ENCODE assay signal across 1 cellular context in the genomic region with DNA sequence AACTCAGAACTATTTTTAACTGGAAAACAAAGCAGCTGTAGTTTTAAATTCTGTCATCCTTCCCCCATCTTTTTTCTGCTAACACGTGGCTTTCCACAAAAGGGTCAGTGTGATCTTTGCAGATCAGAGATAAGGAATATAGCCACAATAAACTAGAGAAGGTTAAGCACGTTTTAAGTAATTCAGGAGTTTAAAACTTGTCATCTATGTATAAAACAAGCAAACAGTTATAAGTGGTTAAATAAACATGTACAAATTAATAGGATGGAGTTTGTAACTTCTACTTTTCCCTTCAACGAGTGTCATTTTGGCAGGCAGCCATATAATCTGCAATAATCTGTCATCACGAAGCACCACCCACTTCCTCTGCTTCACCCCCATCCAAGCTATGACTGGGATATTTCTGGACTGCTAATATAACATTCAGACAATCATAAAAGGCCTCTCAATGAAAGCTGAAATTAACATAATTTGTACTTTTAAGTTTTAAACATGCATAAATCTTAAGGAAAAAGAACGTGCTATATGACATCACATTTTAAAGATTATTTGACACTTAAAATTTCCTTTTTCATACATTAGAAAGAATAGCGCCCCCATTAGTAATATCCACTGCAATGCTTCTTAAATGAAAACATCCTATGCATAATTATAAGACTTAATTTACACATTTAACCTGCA.
TF ChIP-seq lines count a peak whose summit lies in the region.

No MANE protein-coding gene starts in this region.

TF ChIP-seq in K562, 482 proteins besides CTCF, POLR2A, EP300 and RAD21 (continued from another document and continues in another):
- TF ChIP-seq, protein P1, sequence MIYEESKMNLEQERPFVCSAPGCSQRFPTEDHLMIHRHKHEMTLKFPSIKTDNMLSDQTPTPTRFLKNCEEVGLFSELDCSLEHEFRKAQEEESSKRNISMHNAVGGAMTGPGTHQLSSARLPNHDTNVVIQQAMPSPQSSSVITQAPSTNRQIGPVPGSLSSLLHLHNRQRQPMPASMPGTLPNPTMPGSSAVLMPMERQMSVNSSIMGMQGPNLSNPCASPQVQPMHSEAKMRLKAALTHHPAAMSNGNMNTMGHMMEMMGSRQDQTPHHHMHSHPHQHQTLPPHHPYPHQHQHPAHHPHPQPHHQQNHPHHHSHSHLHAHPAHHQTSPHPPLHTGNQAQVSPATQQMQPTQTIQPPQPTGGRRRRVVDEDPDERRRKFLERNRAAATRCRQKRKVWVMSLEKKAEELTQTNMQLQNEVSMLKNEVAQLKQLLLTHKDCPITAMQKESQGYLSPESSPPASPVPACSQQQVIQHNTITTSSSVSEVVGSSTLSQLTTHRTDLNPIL (CRISPR knock-in tag; IDR thresholded peaks at IDR 0.05): no peak
- TF ChIP-seq SPI1 (IDR thresholded peaks at IDR 0.05; ENCODE audit: borderline replicate concordance, low read depth, low read length) (peak; percentile 95), MCM7 (IDR thresholded peaks at IDR 0.05) (0 out of 4 replicates have a peak, but pooled peaks of 1 of the 2 experiments have one; percentile 16), POLR2B (IDR thresholded peaks at IDR 0.05; ENCODE audit: low read depth, partially characterized antibody) (no peak), TCF7 (IDR thresholded peaks at IDR 0.05; ENCODE audit: borderline replicate concordance) (no peak), RREB1 (CRISPR knock-in tag; IDR thresholded peaks at IDR 0.05) (no peak), ZNF24 (IDR thresholded peaks at IDR 0.05) (no peak), ZNF512 (tag; IDR thresholded peaks at IDR 0.05) (no peak), L3MBTL2 (IDR thresholded peaks at IDR 0.05) (peak; percentile 85), TFAP4 (CRISPR knock-in tag; IDR thresholded peaks at IDR 0.05; ENCODE audit: borderline replicate concordance) (no peak), ID3 (CRISPR knock-in tag; IDR thresholded peaks at IDR 0.05) (no peak), ID3 (tag; IDR thresholded peaks at IDR 0.05) (0 out of 2 replicates have a peak, but pooled peaks have one; percentile 48), BMI1 (IDR thresholded peaks at IDR 0.05; ENCODE audit: low read length) (no peak), MEF2A (IDR thresholded peaks at IDR 0.05; ENCODE audit: control insufficient read depth, low read depth, low read length) (peak; percentile 70), ZNF217 (CRISPR knock-in tag; IDR thresholded peaks at IDR 0.05) (no peak), CREB3 (tag; conservative IDR thresholded peaks at IDR 0.05; ENCODE audit: low read depth) (no peak; the same call in 1 of the 2 replicates), ESRRB (CRISPR knock-in tag; IDR thresholded peaks at IDR 0.05; ENCODE audit: borderline replicate concordance) (no peak), TEAD1 (CRISPR knock-in tag; IDR thresholded peaks at IDR 0.05) (no peak), ARNT (IDR thresholded peaks at IDR 0.05) (peak in 1 of 2 experiments; percentile 85; a peak in 1 of 4 replicates), SOX6 (IDR thresholded peaks at IDR 0.05) (peak; percentile 67; the same call in 1 of the 2 replicates), ZNF197 (CRISPR knock-in tag; IDR thresholded peaks at IDR 0.05; ENCODE audit: low read depth) (no peak; the same call in 1 of the 2 replicates), ILK (tag; IDR thresholded peaks at IDR 0.05; ENCODE audit: borderline replicate concordance, low read depth) (no peak), SMAD2 (IDR thresholded peaks at IDR 0.05; ENCODE audit: low read depth, low read length) (no peak), NFE2 (IDR thresholded peaks at IDR 0.05; ENCODE audit: low read depth) (peak; percentile 66), FOXM1 (IDR thresholded peaks at IDR 0.05; ENCODE audit: low read depth) (peak; percentile 35; the same call in 1 of the 2 replicates), FOXM1 (CRISPR knock-in tag; IDR thresholded peaks at IDR 0.05; ENCODE audit: low read depth) (no peak), CBX8 (IDR thresholded peaks at IDR 0.05; ENCODE audit: borderline replicate concordance, extremely low read depth, low read depth, low read length, poor library complexity, severe bottlenecking) (no peak), ILF3 (IDR thresholded peaks at IDR 0.05; ENCODE audit: borderline replicate concordance) (no peak), ATF4 (CRISPR knock-in tag; IDR thresholded peaks at IDR 0.05) (no peak), BACH1 (tag; IDR thresholded peaks at IDR 0.05) (peak; percentile 47; the same call in 1 of the 2 replicates)
- TF ChIP-seq, protein P2, sequence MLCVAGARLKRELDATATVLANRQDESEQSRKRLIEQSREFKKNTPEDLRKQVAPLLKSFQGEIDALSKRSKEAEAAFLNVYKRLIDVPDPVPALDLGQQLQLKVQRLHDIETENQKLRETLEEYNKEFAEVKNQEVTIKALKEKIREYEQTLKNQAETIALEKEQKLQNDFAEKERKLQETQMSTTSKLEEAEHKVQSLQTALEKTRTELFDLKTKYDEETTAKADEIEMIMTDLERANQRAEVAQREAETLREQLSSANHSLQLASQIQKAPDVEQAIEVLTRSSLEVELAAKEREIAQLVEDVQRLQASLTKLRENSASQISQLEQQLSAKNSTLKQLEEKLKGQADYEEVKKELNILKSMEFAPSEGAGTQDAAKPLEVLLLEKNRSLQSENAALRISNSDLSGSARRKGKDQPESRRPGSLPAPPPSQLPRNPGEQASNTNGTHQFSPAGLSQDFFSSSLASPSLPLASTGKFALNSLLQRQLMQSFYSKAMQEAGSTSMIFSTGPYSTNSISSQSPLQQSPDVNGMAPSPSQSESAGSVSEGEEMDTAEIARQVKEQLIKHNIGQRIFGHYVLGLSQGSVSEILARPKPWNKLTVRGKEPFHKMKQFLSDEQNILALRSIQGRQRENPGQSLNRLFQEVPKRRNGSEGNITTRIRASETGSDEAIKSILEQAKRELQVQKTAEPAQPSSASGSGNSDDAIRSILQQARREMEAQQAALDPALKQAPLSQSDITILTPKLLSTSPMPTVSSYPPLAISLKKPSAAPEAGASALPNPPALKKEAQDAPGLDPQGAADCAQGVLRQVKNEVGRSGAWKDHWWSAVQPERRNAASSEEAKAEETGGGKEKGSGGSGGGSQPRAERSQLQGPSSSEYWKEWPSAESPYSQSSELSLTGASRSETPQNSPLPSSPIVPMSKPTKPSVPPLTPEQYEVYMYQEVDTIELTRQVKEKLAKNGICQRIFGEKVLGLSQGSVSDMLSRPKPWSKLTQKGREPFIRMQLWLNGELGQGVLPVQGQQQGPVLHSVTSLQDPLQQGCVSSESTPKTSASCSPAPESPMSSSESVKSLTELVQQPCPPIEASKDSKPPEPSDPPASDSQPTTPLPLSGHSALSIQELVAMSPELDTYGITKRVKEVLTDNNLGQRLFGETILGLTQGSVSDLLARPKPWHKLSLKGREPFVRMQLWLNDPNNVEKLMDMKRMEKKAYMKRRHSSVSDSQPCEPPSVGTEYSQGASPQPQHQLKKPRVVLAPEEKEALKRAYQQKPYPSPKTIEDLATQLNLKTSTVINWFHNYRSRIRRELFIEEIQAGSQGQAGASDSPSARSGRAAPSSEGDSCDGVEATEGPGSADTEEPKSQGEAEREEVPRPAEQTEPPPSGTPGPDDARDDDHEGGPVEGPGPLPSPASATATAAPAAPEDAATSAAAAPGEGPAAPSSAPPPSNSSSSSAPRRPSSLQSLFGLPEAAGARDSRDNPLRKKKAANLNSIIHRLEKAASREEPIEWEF (CRISPR knock-in tag; IDR thresholded peaks at IDR 0.05): peak; percentile 84
- TF ChIP-seq, protein P3, sequence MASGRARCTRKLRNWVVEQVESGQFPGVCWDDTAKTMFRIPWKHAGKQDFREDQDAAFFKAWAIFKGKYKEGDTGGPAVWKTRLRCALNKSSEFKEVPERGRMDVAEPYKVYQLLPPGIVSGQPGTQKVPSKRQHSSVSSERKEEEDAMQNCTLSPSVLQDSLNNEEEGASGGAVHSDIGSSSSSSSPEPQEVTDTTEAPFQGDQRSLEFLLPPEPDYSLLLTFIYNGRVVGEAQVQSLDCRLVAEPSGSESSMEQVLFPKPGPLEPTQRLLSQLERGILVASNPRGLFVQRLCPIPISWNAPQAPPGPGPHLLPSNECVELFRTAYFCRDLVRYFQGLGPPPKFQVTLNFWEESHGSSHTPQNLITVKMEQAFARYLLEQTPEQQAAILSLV (tag; IDR thresholded peaks at IDR 0.05): no peak
